1 cellular context compared by ENCODE assay signal in the genomic region with DNA sequence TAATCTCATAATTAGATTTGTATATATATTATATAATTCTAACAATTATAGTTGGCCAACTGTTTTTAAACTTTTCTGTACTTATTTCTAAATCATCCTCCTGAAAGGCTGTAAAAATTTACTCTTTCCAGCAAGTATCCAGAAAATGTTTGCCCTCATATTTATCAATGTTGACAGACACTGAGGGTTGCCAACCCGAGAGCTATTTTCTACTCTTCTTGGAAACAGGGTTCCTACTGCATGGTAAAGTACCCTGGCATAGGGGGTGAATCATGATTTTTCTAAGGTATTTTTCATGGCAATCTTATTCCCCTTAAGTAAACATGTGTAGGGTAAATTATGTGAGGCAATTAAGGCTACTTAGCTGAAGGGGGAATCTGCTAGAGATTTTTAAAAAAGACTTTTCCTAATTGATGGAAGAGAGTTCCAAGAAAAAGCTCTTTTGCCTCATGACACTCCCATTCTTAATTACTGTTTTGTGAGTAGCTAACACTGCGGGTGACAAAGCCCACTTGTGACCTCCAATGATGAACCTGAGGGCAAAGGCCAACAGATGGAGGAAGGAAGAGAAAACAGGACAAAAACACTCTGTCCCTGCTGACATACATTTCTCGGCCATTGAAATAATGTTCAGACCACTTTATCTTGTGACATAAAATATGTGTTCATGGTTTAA.
TF ChIP-seq lines count a peak whose summit lies in the region.

No MANE protein-coding gene starts in this region.

TF ChIP-seq in HEK293, 187 proteins besides CTCF, POLR2A, EP300 and RAD21 (continued from another document):
- TF ChIP-seq, protein P1, sequence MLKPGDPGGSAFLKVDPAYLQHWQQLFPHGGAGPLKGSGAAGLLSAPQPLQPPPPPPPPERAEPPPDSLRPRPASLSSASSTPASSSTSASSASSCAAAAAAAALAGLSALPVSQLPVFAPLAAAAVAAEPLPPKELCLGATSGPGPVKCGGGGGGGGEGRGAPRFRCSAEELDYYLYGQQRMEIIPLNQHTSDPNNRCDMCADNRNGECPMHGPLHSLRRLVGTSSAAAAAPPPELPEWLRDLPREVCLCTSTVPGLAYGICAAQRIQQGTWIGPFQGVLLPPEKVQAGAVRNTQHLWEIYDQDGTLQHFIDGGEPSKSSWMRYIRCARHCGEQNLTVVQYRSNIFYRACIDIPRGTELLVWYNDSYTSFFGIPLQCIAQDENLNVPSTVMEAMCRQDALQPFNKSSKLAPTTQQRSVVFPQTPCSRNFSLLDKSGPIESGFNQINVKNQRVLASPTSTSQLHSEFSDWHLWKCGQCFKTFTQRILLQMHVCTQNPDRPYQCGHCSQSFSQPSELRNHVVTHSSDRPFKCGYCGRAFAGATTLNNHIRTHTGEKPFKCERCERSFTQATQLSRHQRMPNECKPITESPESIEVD (tag by site-specific recombination; IDR thresholded peaks at IDR 0.05), result 0 out of 2 replicates have a peak, but pooled peaks have one; percentile 29
